28 cellular contexts compared by ENCODE assay signal in genomic region chr3:108931025-108931424, GRCh38. TPM values are rescaled to one million over a fixed set of nuclear protein-coding genes. Genes with fewer than 3 reads are reported as not detected.
"Had no signal": no experiment of that assay in that cellular context is flagged by ENCODE, and none has a peak within 500 bp of the region (broad histone marks: within the 10 kb centered on the region; RNA-seq: fewer than 3 reads in every experiment).

No MANE protein-coding gene starts in this region.

- H3K27me3 ChIP-seq: ascending aorta, cardiac muscle cell, SJCRH30 had no signal

- H3K9me2 ChIP-seq: SK-N-SH had no signal

- H3K4me1 ChIP-seq: ascending aorta, SJCRH30 had no signal

- DNase-seq: activated CD4-positive, alpha-beta T cell treated with anti-CD3 and anti-CD28 coated beads, Interleukin-2, amount 10 ng/mL, durations not matched to agents 24 days and 14 days; activated CD4-positive, alpha-beta T cell treated with anti-CD3 and anti-CD28 coated beads, Interleukin-2, amount 50 U/mL, for 4 hours; activated CD8-positive, alpha-beta T cell treated with anti-CD3 and anti-CD28 coated beads for 36 hours; activated gamma-delta T cell; activated naive CD4-positive, alpha-beta T cell treated with Interleukin-2 at 50 U/mL for 16 hours; activated naive CD8-positive, alpha-beta T cell treated with anti-CD3 and anti-CD28 coated beads, Interleukin-2, amount 10 ng/mL, durations not matched to agents 7 days and 5 days; activated T-cell treated with anti-CD3 and anti-CD28 coated beads, Interleukin-2, amount 50 U/mL, for 24 hours; amygdala; NCI-H1092 treated with DMSO at 0.1 percent for 48 hours; NCI-H1694; NCI-H1930; NCI-H2081 treated with DMSO at 0.1 percent for 48 hours; NCI-H2171 treated with DMSO at 0.1 percent for 48 hours; NCI-H2227 treated with DMSO at 0.1 percent for 48 hours; NCI-H446; NCI-H510A treated with DMSO at 0.1 percent for 48 hours; NCI-H526 treated with DMSO at 0.1 percent for 48 hours; PC-9; SHP77; SJCRH30; SK-N-SH had no signal

- H3K9ac ChIP-seq: KMS-11, SK-N-SH had no signal

- H3K9me3 ChIP-seq: SJCRH30, SK-N-SH had no signal

- H2AFZ ChIP-seq: PC-9 had no signal

- H3K4me3 ChIP-seq: ascending aorta, cardiac muscle cell, PC-9, SJCRH30 had no signal

- ATAC-seq: activated CD8-positive, alpha-beta T cell treated with anti-CD3 and anti-CD28 coated beads for 36 hours had no signal

- H3K4me2 ChIP-seq: KMS-11, PC-9, SK-N-SH had no signal

- H3K27ac ChIP-seq: ascending aorta, cardiac muscle cell, KMS-11, PC-9, SJCRH30 had no signal

- H3K36me3 ChIP-seq: ascending aorta, cardiac muscle cell, SJCRH30 had no signal

RNA-seq across cellular contexts. Expression of gene GUCA1C, which starts 22.7 kb away (rescaled TPM):
- total RNA-seq: activated CD4-positive, alpha-beta T cell treated with anti-CD3 and anti-CD28 coated beads, Interleukin-2, amount 10 ng/mL, durations not matched to agents 24 days and 14 days; activated CD8-positive, alpha-beta T cell treated with anti-CD3 and anti-CD28 coated beads for 36 hours; activated naive CD8-positive, alpha-beta T cell treated with anti-CD3 and anti-CD28 coated beads, Interleukin-2, amount 10 ng/mL, durations not matched to agents 7 days and 5 days; activated T-helper 2 cell treated with anti-CD3 and anti-CD28 coated beads, Interferon-gamma antibody, Interleukin-2, Interleukin-4, amounts not matched to agents 10 μg/mL and 5 μg/mL and 100 μg/mL, durations not matched to agents 14 hours and 24 hours and 36 hours; ascending aorta; cardiac muscle cell; chondrocyte; LHCN-M2; OCI-LY7; PC-9; SJCRH30 had no signal
